Comparison of ENCODE assay signal across 8 cellular contexts in genomic region chr7:40134428-40135423, GRCh38. TPM values are rescaled to one million over a fixed set of nuclear protein-coding genes. Genes with fewer than 3 reads are reported as not detected.
DNase-seq lines count a peak whose midpoint lies in the region; ATAC-seq and TF ChIP-seq lines count a peak whose summit lies in the region.

Gene MPLKIP, minus strand, starts transcription at chr7:40134622. Its CDS starts 55 bp downstream, at chr7:40134567.
Gene SUGCT, plus strand, starts transcription at chr7:40135005.

- peak; percentile 72 to 93 (median 85) for DNase-seq in CD8-positive, alpha-beta T cell
- DNase-seq in NCI-H748 treated with DMSO at 0.1 percent for 48 hours (lab: John Stamatoyannopoulos, UW) (peak; percentile 83), ecto neural progenitor cell (ENCODE audit: low spot score) (peak; percentile 91), lower lobe of right lung (peak; percentile 88)
- DNase-seq in activated CD4-positive, alpha-beta memory T cell treated with anti-CD3 and anti-CD28 coated beads, Interleukin-2, amount 10 ng/mL, durations not matched to agents 7 days and 5 days: peak; percentile 86
- DNase-seq in stimulated activated CD4-positive, alpha-beta T cell treated with anti-CD3 and anti-CD28 coated beads, TNF-alpha, amount 100 ng/mL, for 1 hour (ENCODE audit: low read depth in 3 of 3, low spot score in 1 of 3): peak; percentile 54 to 77 (median 74)

- no peaks in the 10 kb centered on the region for H3K9me3 Mint-ChIP-seq in CD8-positive, alpha-beta T cell
- H3K9me3 Mint-ChIP-seq in activated CD4-positive, alpha-beta memory T cell treated with anti-CD3 and anti-CD28 coated beads, Interleukin-2, amount 10 ng/mL, durations not matched to agents 7 days and 5 days: no peaks in the 10 kb centered on the region

- no peaks in the 10 kb centered on the region for H3K27me3 ChIP-seq in CD8-positive, alpha-beta T cell (ENCODE audit: insufficient read depth, low read length)
- no peaks in the 10 kb centered on the region for H3K27me3 ChIP-seq in lower lobe of right lung (ENCODE audit: low read depth)

- POLR2A ChIA-PET in CD8-positive, alpha-beta T cell (lab: Charles Lee): interaction anchor here (0.6 to 2.8 kb wide), 11 partner anchors 12 to 402 kb away, joined by 3 to 14 read pairs (median 5); partner anchors contain the start of gene CDK13
- POLR2A ChIA-PET in activated CD4-positive, alpha-beta memory T cell treated with anti-CD3 and anti-CD28 coated beads, Interleukin-2, amount 10 ng/mL, durations not matched to agents 7 days and 5 days (lab: Charles Lee): interaction anchor here (0.7 to 4.0 kb wide), 6 partner anchors 22 to 512 kb away, joined by 3 to 45 read pairs (median 3); partner anchors contain the start of gene CDK13

- peaks cover 40% of the 10 kb centered on the region for H3K4me1 Mint-ChIP-seq in CD8-positive, alpha-beta T cell (ENCODE audit: low read depth)
- peaks cover 21% of the 10 kb centered on the region for H3K4me1 Mint-ChIP-seq in activated CD4-positive, alpha-beta memory T cell treated with anti-CD3 and anti-CD28 coated beads, Interleukin-2, amount 10 ng/mL, durations not matched to agents 7 days and 5 days

- peak within 1 kb of the TSS; percentile 98 for H3K27ac Mint-ChIP-seq in CD8-positive, alpha-beta T cell
- H3K27ac Mint-ChIP-seq in activated CD4-positive, alpha-beta memory T cell treated with anti-CD3 and anti-CD28 coated beads, Interleukin-2, amount 10 ng/mL, durations not matched to agents 7 days and 5 days: peak within 1 kb of the TSS; percentile 95

- no peaks in the 10 kb centered on the region for H3K27me3 Mint-ChIP-seq in CD8-positive, alpha-beta T cell (ENCODE audit: low read depth)
- peaks cover 6% of the 10 kb centered on the region for H3K27me3 Mint-ChIP-seq in activated CD4-positive, alpha-beta memory T cell treated with anti-CD3 and anti-CD28 coated beads, Interleukin-2, amount 10 ng/mL, durations not matched to agents 7 days and 5 days

- CTCF ChIA-PET in CD8-positive, alpha-beta T cell (lab: Charles Lee): interaction anchor here (0.8 to 1.8 kb wide), 12 partner anchors 8 to 555 kb away, joined by 3 to 7 read pairs (median 4); no protein-coding TSS in a partner anchor
- CTCF ChIA-PET in activated CD4-positive, alpha-beta memory T cell treated with anti-CD3 and anti-CD28 coated beads, Interleukin-2, amount 10 ng/mL, durations not matched to agents 7 days and 5 days (lab: Charles Lee): interaction anchor here (0.6 to 2.9 kb wide), 14 partner anchors 7 to 555 kb away, joined by 3 to 12 read pairs (median 3); partner anchors contain the start of gene RALA

- peak within 1 kb of the TSS; percentile 98 for H3K4me3 ChIP-seq in CD8-positive, alpha-beta T cell (ENCODE audit: low read depth, low read length)
- peak within 1 kb of the TSS; percentile 87 for H3K4me3 ChIP-seq in lower lobe of right lung

- H3K36me3 Mint-ChIP-seq in CD8-positive, alpha-beta T cell: peaks cover 11% of the 10 kb centered on the region
- H3K36me3 Mint-ChIP-seq in activated CD4-positive, alpha-beta memory T cell treated with anti-CD3 and anti-CD28 coated beads, Interleukin-2, amount 10 ng/mL, durations not matched to agents 7 days and 5 days (ENCODE audit: low read depth): peaks cover 4% of the 10 kb centered on the region

- H3K4me3 Mint-ChIP-seq in CD8-positive, alpha-beta T cell: peak within 1 kb of the TSS; percentile 99
- H3K4me3 Mint-ChIP-seq in activated CD4-positive, alpha-beta memory T cell treated with anti-CD3 and anti-CD28 coated beads, Interleukin-2, amount 10 ng/mL, durations not matched to agents 7 days and 5 days: peak within 1 kb of the TSS; percentile 92

- intact Hi-C loops in CD8-positive, alpha-beta T cell (cut with DNase I, micrococcal nuclease): loop anchor here (1.0 to 5.0 kb wide), 8 partner anchors 185 to 1226 kb away; partner anchors contain the start of genes RALA (in 2 of the 2), VPS41 (in 2 of the 2) and YAE1 (in 2 of the 2)
- intact Hi-C loops in lower lobe of right lung (cut with DNase I): no loop called here

- peak; percentile 89 for ATAC-seq in CD8-positive, alpha-beta T cell
- peak; percentile 88 for ATAC-seq in GM19438 (IDR thresholded peaks at IDR 0.05; ENCODE audit: low read depth, unreplicated experiment)
- ATAC-seq in HG03571 (IDR thresholded peaks at IDR 0.05; ENCODE audit: unreplicated experiment): peak; percentile 86
- ATAC-seq in lower lobe of right lung: peak; percentile 98 to 99

- no peaks in the 10 kb centered on the region for H3K36me3 ChIP-seq in CD8-positive, alpha-beta T cell (ENCODE audit: insufficient read depth, low read length)
- H3K36me3 ChIP-seq in lower lobe of right lung: no peaks in the 10 kb centered on the region

- no peaks in the 10 kb centered on the region for H3K9me3 ChIP-seq in CD8-positive, alpha-beta T cell (ENCODE audit: low read length)
- H3K9me3 ChIP-seq in lower lobe of right lung: no peaks in the 10 kb centered on the region

- H3K27ac ChIP-seq in CD8-positive, alpha-beta T cell (ENCODE audit: low read depth, low read length): peak within 1 kb of the TSS; percentile 85
- peak within 1 kb of the TSS; percentile 91 for H3K27ac ChIP-seq in lower lobe of right lung

- TF ChIP-seq CTCF in CD8-positive, alpha-beta T cell (IDR thresholded peaks at IDR 0.05): peak; percentile 90
- TF ChIP-seq CTCF in lower lobe of right lung (IDR thresholded peaks at IDR 0.05): peak; percentile 97

- peaks cover 33% of the 10 kb centered on the region for H3K4me1 ChIP-seq in CD8-positive, alpha-beta T cell (ENCODE audit: insufficient read depth, low read length)
- peaks cover 26% of the 10 kb centered on the region for H3K4me1 ChIP-seq in lower lobe of right lung

RNA-seq across cellular contexts. Expression of gene MPLKIP, which starts in this region (rescaled TPM):
- total RNA-seq in CD8-positive, alpha-beta T cell: 10 to 100 TPM; 11.2 to 13.3 TPM
- total RNA-seq in activated CD4-positive, alpha-beta memory T cell treated with anti-CD3 and anti-CD28 coated beads, Interleukin-2, amount 10 ng/mL, durations not matched to agents 7 days and 5 days: 10 to 100 TPM; 34.4 to 35.1 TPM
- total RNA-seq in lower lobe of right lung: 28.5 TPM

RNA-seq across cellular contexts. Expression of gene SUGCT, which starts in this region (rescaled TPM):
- 1 to 10 TPM; 1.7 to 3.4 TPM for total RNA-seq in CD8-positive, alpha-beta T cell
- total RNA-seq in activated CD4-positive, alpha-beta memory T cell treated with anti-CD3 and anti-CD28 coated beads, Interleukin-2, amount 10 ng/mL, durations not matched to agents 7 days and 5 days: not detected
- total RNA-seq in lower lobe of right lung: 1.7 TPM

Comparison
In these comparisons a context has a peak if more than half of its experiments do, and no peak if none do; other contexts are left out.
1. Peak in every context shown above with its lines: DNase-seq, ATAC-seq, H3K4me3 ChIP-seq and H3K27ac ChIP-seq.